Comparison of ENCODE assay signal across 1 cellular context in genomic region chr7:106774213-106774767, GRCh38.
TF ChIP-seq lines count a peak whose summit lies in the region.

No MANE protein-coding gene starts in this region.

TF ChIP-seq in HCT116, 20 proteins besides CTCF, POLR2A, EP300 and RAD21:
- TF ChIP-seq SIN3A (IDR thresholded peaks at IDR 0.05; ENCODE audit: low read depth): no peak; the same call in 1 of the 2 replicates
- TF ChIP-seq SRF (IDR thresholded peaks at IDR 0.05; ENCODE audit: low read depth): no peak
- 0 out of 2 replicates have a peak, but pooled peaks have one; percentile 13 for TF ChIP-seq ELF1 (IDR thresholded peaks at IDR 0.05; ENCODE audit: borderline replicate concordance, low read depth)
- TF ChIP-seq JUND (IDR thresholded peaks at IDR 0.05): no peak
- no peak for TF ChIP-seq EGR1 (IDR thresholded peaks at IDR 0.05; ENCODE audit: low read depth)
